In genomic region chr1:42179275-42179674, GRCh38 we compare ENCODE assay signal across 20 cellular contexts. TPM values are rescaled to one million over a fixed set of nuclear protein-coding genes. Genes with fewer than 3 reads are reported as not detected.
A peak's percentile ranks its signal among the peaks of the same experiment; 100 is the strongest.
DNase-seq lines count a peak whose midpoint lies in the region; ATAC-seq, FAIRE-seq and TF ChIP-seq lines count a peak whose summit lies in the region.
"Had no signal": no experiment of that assay in that cellular context is flagged by ENCODE, and none has a peak within 500 bp of the region (broad histone marks: within the 10 kb centered on the region; RNA-seq: fewer than 3 reads in every experiment).

No MANE protein-coding gene starts in this region.

- H3K27me3 ChIP-seq in fibroblast of lung (ENCODE audit: control insufficient read depth, insufficient read depth, low read length): no peaks in the 10 kb centered on the region
- H3K27me3 ChIP-seq: suprapubic skin had no signal

- peaks cover 5% of the 10 kb centered on the region for H3K4me1 ChIP-seq in fibroblast of lung (ENCODE audit: control insufficient read depth, extremely low read depth, insufficient read depth, low read length)

- H3K9me3 Mint-ChIP-seq in stimulated activated naive B cell treated with anti-CD40 and anti-IgM and Interleukin-4, amounts not matched to agents 10 μg/mL and 1 μg/mL and 100 μg/mL, for 72 hours: no peaks in the 10 kb centered on the region
- no peaks in the 10 kb centered on the region for H3K9me3 Mint-ChIP-seq in activated CD4-positive, alpha-beta T cell treated with anti-CD3 and anti-CD28 coated beads, Interleukin-2, amount 10 ng/mL, durations not matched to agents 7 days and 5 days
- H3K9me3 Mint-ChIP-seq: naive thymus-derived CD8-positive, alpha-beta T cell had no signal

- ATAC-seq in SK-N-SH treated with all-trans-retinoic acid at 6 μM for 48 hours: peak; percentile 78
- ATAC-seq in stimulated activated naive B cell treated with anti-CD40 and anti-IgM and Interleukin-4, amounts not matched to agents 10 μg/mL and 1 μg/mL and 100 μg/mL, for 72 hours (replicated peaks): no peak
- ATAC-seq in HG02759 (IDR thresholded peaks at IDR 0.05; ENCODE audit: unreplicated experiment): no peak
- ATAC-seq: Right ventricle myocardium inferior, T-helper 17 cell had no signal

- H3K9ac ChIP-seq in fibroblast of lung (ENCODE audit: insufficient read depth, low read length): no peak overlapping the region

- POLR2A ChIA-PET in activated CD4-positive, alpha-beta T cell treated with anti-CD3 and anti-CD28 coated beads, Interleukin-2, amount 10 ng/mL, durations not matched to agents 7 days and 5 days (lab: Charles Lee): no interaction called here

- FAIRE-seq in HTR-8/SVneo (lab: Jason Lieb, UNC): no peak
- FAIRE-seq: GM18507 had no signal

- H2AFZ ChIP-seq in fibroblast of lung (ENCODE audit: low read length): no peak overlapping the region

- peak; percentile 11 for DNase-seq in NCI-H2196 (lab: John Stamatoyannopoulos, UW; ENCODE audit: unreplicated experiment)
- no peak for DNase-seq in NCI-H2196 treated with DMSO at 0.1 percent for 48 hours (lab: John Stamatoyannopoulos, UW; ENCODE audit: unreplicated experiment)
- DNase-seq in fibroblast of lung (ENCODE audit: low read depth in 2 of 2): peak; percentile 84 to 86
- DNase-seq in stimulated activated naive B cell treated with anti-CD40 and anti-IgM and Interleukin-4, amounts not matched to agents 10 μg/mL and 1 μg/mL and 100 μg/mL, for 72 hours: no peak
- no peak for DNase-seq in HTR-8/SVneo (ENCODE audit: insufficient read length, low spot score)
- no peak for DNase-seq in activated CD4-positive, alpha-beta T cell treated with anti-CD3 and anti-CD28 coated beads, Interleukin-2, amount 10 ng/mL, durations not matched to agents 7 days and 5 days
- DNase-seq: activated CD4-positive, alpha-beta T cell treated with anti-CD3 and anti-CD28 coated beads for 48 hours; activated T-cell treated with anti-CD3 and anti-CD28 coated beads, Interleukin-2, amount 50 U/mL, for 1 hour; amygdala; foreskin melanocyte; naive thymus-derived CD8-positive, alpha-beta T cell; NCI-H2171 treated with DMSO at 0.1 percent for 48 hours; T-helper 17 cell had no signal

- no peaks in the 10 kb centered on the region for H3K79me2 ChIP-seq in fibroblast of lung (ENCODE audit: control insufficient read depth, insufficient read depth, low read length)

- H4K20me1 ChIP-seq in fibroblast of lung (ENCODE audit: control insufficient read depth, extremely low read depth, insufficient read depth, low read length): peaks cover 2% of the 10 kb centered on the region

- TF ChIP-seq CTCF in fibroblast of lung (conservative IDR thresholded peaks at IDR 0.05 in 1 of 2, IDR thresholded peaks at IDR 0.05 in 1 of 2; ENCODE audit: low read depth in 1 of 2, low read length in 2 of 2): no peak

- H3K36me3 Mint-ChIP-seq in stimulated activated naive B cell treated with anti-CD40 and anti-IgM and Interleukin-4, amounts not matched to agents 10 μg/mL and 1 μg/mL and 100 μg/mL, for 72 hours: peaks cover 12 to 19% of the 10 kb centered on the region in 2 donors
- peaks cover 5% of the 10 kb centered on the region for H3K36me3 Mint-ChIP-seq in activated CD4-positive, alpha-beta T cell treated with anti-CD3 and anti-CD28 coated beads, Interleukin-2, amount 10 ng/mL, durations not matched to agents 7 days and 5 days (ENCODE audit: low read depth)

- H3K4me2 ChIP-seq in fibroblast of lung (ENCODE audit: extremely low read depth, insufficient read depth, low read length): no peak overlapping the region

- H3K4me3 ChIP-seq in fibroblast of lung (replicated peaks in 1 of 4; ENCODE audit: control extremely low read depth in 1 of 4, insufficient read depth in 1 of 4, low read depth in 3 of 4, low read length in 4 of 4): no peak overlapping the region
- H3K4me3 ChIP-seq: suprapubic skin had no signal

- H3K36me3 ChIP-seq in fibroblast of lung (ENCODE audit: control insufficient read depth, insufficient read depth, low read length): no peaks in the 10 kb centered on the region

- no peak overlapping the region for H3K27ac ChIP-seq in fibroblast of lung (ENCODE audit: insufficient read depth, low read length)
- H3K27ac ChIP-seq: suprapubic skin had no signal

- CTCF ChIA-PET in activated CD4-positive, alpha-beta T cell treated with anti-CD3 and anti-CD28 coated beads, Interleukin-2, amount 10 ng/mL, durations not matched to agents 7 days and 5 days (lab: Charles Lee): no interaction called here

- no peak overlapping the region for H3K4me3 Mint-ChIP-seq in stimulated activated naive B cell treated with anti-CD40 and anti-IgM and Interleukin-4, amounts not matched to agents 10 μg/mL and 1 μg/mL and 100 μg/mL, for 72 hours
- H3K4me3 Mint-ChIP-seq in activated CD4-positive, alpha-beta T cell treated with anti-CD3 and anti-CD28 coated beads, Interleukin-2, amount 10 ng/mL, durations not matched to agents 7 days and 5 days: no peak overlapping the region
- H3K4me3 Mint-ChIP-seq: naive thymus-derived CD8-positive, alpha-beta T cell; T-helper 17 cell had no signal

- H3K27me3 Mint-ChIP-seq in stimulated activated naive B cell treated with anti-CD40 and anti-IgM and Interleukin-4, amounts not matched to agents 10 μg/mL and 1 μg/mL and 100 μg/mL, for 72 hours: no peaks in the 10 kb centered on the region
- no peaks in the 10 kb centered on the region for H3K27me3 Mint-ChIP-seq in activated CD4-positive, alpha-beta T cell treated with anti-CD3 and anti-CD28 coated beads, Interleukin-2, amount 10 ng/mL, durations not matched to agents 7 days and 5 days
- H3K27me3 Mint-ChIP-seq: naive thymus-derived CD8-positive, alpha-beta T cell; T-helper 17 cell had no signal

- H3K27ac Mint-ChIP-seq in stimulated activated naive B cell treated with anti-CD40 and anti-IgM and Interleukin-4, amounts not matched to agents 10 μg/mL and 1 μg/mL and 100 μg/mL, for 72 hours: peak overlapping the region; percentile 47
- no peak overlapping the region for H3K27ac Mint-ChIP-seq in activated CD4-positive, alpha-beta T cell treated with anti-CD3 and anti-CD28 coated beads, Interleukin-2, amount 10 ng/mL, durations not matched to agents 7 days and 5 days

- peaks cover 0 to 3% of the 10 kb centered on the region in 2 donors for H3K4me1 Mint-ChIP-seq in stimulated activated naive B cell treated with anti-CD40 and anti-IgM and Interleukin-4, amounts not matched to agents 10 μg/mL and 1 μg/mL and 100 μg/mL, for 72 hours
- H3K4me1 Mint-ChIP-seq in activated CD4-positive, alpha-beta T cell treated with anti-CD3 and anti-CD28 coated beads, Interleukin-2, amount 10 ng/mL, durations not matched to agents 7 days and 5 days: no peaks in the 10 kb centered on the region

- H3K9me3 ChIP-seq in fibroblast of lung (ENCODE audit: control insufficient read depth, insufficient read depth, low read depth, low read length): no peaks in the 10 kb centered on the region
- H3K9me3 ChIP-seq: suprapubic skin had no signal

TF ChIP-seq in SK-N-SH treated with all-trans-retinoic acid at 6 μM for 48 hours, 23 proteins besides CTCF, POLR2A, EP300 and RAD21 (continues in another document):
- TF ChIP-seq CSRNP3 (CRISPR knock-in tag; IDR thresholded peaks at IDR 0.05) (no peak), CREB5 (CRISPR knock-in tag; IDR thresholded peaks at IDR 0.05; ENCODE audit: low read depth) (no peak), BACH2 (CRISPR knock-in tag; IDR thresholded peaks at IDR 0.05; ENCODE audit: borderline replicate concordance) (no peak), ZC3H10 (CRISPR knock-in tag; IDR thresholded peaks at IDR 0.05) (no peak), ESRRG (CRISPR knock-in tag; IDR thresholded peaks at IDR 0.05) (no peak), SNAI2 (CRISPR knock-in tag; IDR thresholded peaks at IDR 0.05) (no peak), ZNF8 (CRISPR knock-in tag; IDR thresholded peaks at IDR 0.05) (no peak), TCF4 (CRISPR knock-in tag; IDR thresholded peaks at IDR 0.05; ENCODE audit: borderline replicate concordance) (peak; percentile 61; the same call in 1 of the 2 replicates), ZNF70 (CRISPR knock-in tag; IDR thresholded peaks at IDR 0.05) (no peak), ISL1 (CRISPR knock-in tag; IDR thresholded peaks at IDR 0.05) (peak; percentile 81), CSDC2 (CRISPR knock-in tag; IDR thresholded peaks at IDR 0.05) (no peak), TOX (CRISPR knock-in tag; IDR thresholded peaks at IDR 0.05; ENCODE audit: borderline replicate concordance) (no peak), RARB (CRISPR knock-in tag; IDR thresholded peaks at IDR 0.05) (no peak)

RNA-seq across cellular contexts. Expression of gene GUCA2A, which starts 14.7 kb away (rescaled TPM):
- not detected in 2 replicates for total RNA-seq in fibroblast of lung
- polyA plus RNA-seq in fibroblast of lung: not detected in 2 replicates
- polyA plus RNA-seq in fibroblast of lung (2012): not detected in 2 replicates
- polyA minus RNA-seq in fibroblast of lung (ENCODE audit: low replicate concordance): not detected in 2 replicates
- not detected for total RNA-seq in activated CD4-positive, alpha-beta T cell treated with anti-CD3 and anti-CD28 coated beads, Interleukin-2, amount 10 ng/mL, durations not matched to agents 7 days and 5 days
- total RNA-seq: liver; naive thymus-derived CD8-positive, alpha-beta T cell; pulmonary artery endothelial cell; Right ventricle myocardium inferior; T-helper 17 cell had no signal
- polyA plus RNA-seq: liver; naive thymus-derived CD8-positive, alpha-beta T cell had no signal

RNA-seq across cellular contexts. Expression of gene GUCA2B, which starts 26.1 kb away (rescaled TPM):
- total RNA-seq in fibroblast of lung: not detected in 2 replicates
- polyA plus RNA-seq in fibroblast of lung: not detected in 2 replicates
- not detected in 2 replicates for polyA plus RNA-seq in fibroblast of lung (2012)
- not detected in 2 replicates for polyA minus RNA-seq in fibroblast of lung (ENCODE audit: low replicate concordance)
- total RNA-seq in activated CD4-positive, alpha-beta T cell treated with anti-CD3 and anti-CD28 coated beads, Interleukin-2, amount 10 ng/mL, durations not matched to agents 7 days and 5 days: not detected
- total RNA-seq: liver; naive thymus-derived CD8-positive, alpha-beta T cell; pulmonary artery endothelial cell; Right ventricle myocardium inferior; suprapubic skin; T-helper 17 cell had no signal
- polyA plus RNA-seq: naive thymus-derived CD8-positive, alpha-beta T cell had no signal

Comparison
In these comparisons a context has a peak if more than half of its experiments do, and no peak if none do; other contexts are left out.
1. DNase-seq: peak in NCI-H2196 (single experiment) and fibroblast of lung (2 of 2); none in NCI-H2196 treated with DMSO at 0.1 percent for 48 hours (single experiment), stimulated activated naive B cell treated with anti-CD40 and anti-IgM and Interleukin-4, amounts not matched to agents 10 μg/mL and 1 μg/mL and 100 μg/mL, for 72 hours (single experiment), HTR-8/SVneo (single experiment) and activated CD4-positive, alpha-beta T cell treated with anti-CD3 and anti-CD28 coated beads, Interleukin-2, amount 10 ng/mL, durations not matched to agents 7 days and 5 days (single experiment).